ENCODE assay signal across 8 cellular contexts in the genomic region with DNA sequence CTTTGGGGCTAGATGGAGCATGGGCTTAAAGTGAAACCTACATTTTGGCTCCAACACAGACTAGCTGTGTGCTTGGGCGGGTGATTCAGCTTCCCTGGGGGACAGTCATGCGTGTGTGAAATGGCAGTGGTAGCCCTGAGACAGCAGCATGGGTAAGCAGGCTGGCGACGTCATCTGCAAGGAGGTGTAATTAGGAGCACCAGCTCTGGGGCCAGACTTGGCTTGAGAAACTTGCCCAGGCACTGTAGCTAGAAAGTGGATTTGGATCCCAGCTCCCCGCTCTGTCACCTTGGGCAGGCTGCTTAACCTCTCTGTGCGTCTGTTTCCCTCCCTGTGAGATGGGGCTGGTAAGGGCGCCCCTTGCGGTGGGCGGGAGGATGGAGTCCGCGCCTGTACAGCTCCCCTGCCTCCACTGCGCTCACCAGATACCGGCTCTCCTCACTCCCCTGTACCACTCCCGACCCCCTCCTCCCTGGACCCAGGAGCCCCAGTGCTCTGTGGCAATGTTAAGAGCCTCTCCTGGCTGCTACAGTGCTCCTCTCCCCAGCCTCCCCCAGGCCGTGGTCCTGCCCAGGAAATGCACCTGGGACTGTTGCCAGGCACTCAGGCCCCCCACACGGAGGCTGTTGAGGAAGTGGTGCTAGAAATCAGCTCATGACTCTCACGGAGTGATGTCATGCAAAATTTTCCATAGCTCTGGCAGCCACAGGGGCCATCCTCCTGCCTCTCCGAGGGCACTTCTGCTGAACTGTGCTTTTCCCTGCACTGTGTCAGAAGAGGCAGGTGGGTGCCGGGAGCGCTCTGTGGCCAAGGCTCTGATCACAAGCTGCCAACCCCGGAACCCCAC. TPM values are rescaled to one million over a fixed set of nuclear protein-coding genes. Genes with fewer than 3 reads are reported as not detected.
DNase-seq lines count a peak whose midpoint lies in the region; ATAC-seq and TF ChIP-seq lines count a peak whose summit lies in the region.

No MANE protein-coding gene starts in this region.

- no TSS peak for BruUV-seq in OCI-LY7 (replicated peaks; lab: Mats Ljungman, UMichigan)

- H3K27ac Mint-ChIP-seq in activated T-cell treated with anti-CD3 and anti-CD28 coated beads, Interleukin-2, amount 50 U/mL, for 24 hours, result peak overlapping the region; percentile 100

- H4K20me1 ChIP-seq in OCI-LY7 (ENCODE audit: insufficient read depth, low read length), result no peaks in the 10 kb centered on the region

- DNase-seq in CD1c-positive myeloid dendritic cell (ENCODE audit: extremely low spot score) (peak; percentile 94), OCI-LY7 (ENCODE audit: low spot score) (peak; percentile 28), esophagus squamous epithelium (lab: John Stamatoyannopoulos, UW) (peak; percentile 23), non-pigmented ciliary epithelial cell (ENCODE audit: low read depth) (peak; percentile 91), suprapubic skin (ENCODE audit: low spot score in 2 of 2) (peak; percentile 90 to 94)
- DNase-seq in activated T-cell treated with anti-CD3 and anti-CD28 coated beads, Interleukin-2, amount 50 U/mL, for 24 hours, result peak; percentile 91

- peak; percentile 84 for TF ChIP-seq CTCF in OCI-LY7 (conservative IDR thresholded peaks at IDR 0.05; ENCODE audit: low read length)
- peak in 5 of 6 experiments; percentile 16 to 51 (median 39) for TF ChIP-seq CTCF in esophagus squamous epithelium (IDR thresholded peaks at IDR 0.05)
- peak; percentile 14 to 43 for TF ChIP-seq CTCF in suprapubic skin (IDR thresholded peaks at IDR 0.05)

- no peak overlapping the region for H3K4me2 ChIP-seq in OCI-LY7 (ENCODE audit: low read length)

- peak; percentile 86 for ATAC-seq in GM19452 (IDR thresholded peaks at IDR 0.05; ENCODE audit: unreplicated experiment)
- ATAC-seq in HG03558 (IDR thresholded peaks at IDR 0.05; ENCODE audit: extremely low read depth, unreplicated experiment), result peak; percentile 68

- H3K9me3 ChIP-seq in OCI-LY7 (ENCODE audit: low read length), result no peaks in the 10 kb centered on the region
- no peaks in the 10 kb centered on the region for H3K9me3 ChIP-seq in esophagus squamous epithelium
- H3K9me3 ChIP-seq in suprapubic skin, result no peaks in the 10 kb centered on the region

- TF ChIP-seq POLR2A in esophagus squamous epithelium (IDR thresholded peaks at IDR 0.05) (no peak), suprapubic skin (IDR thresholded peaks at IDR 0.05) (no peak)

- peaks cover 42% of the 10 kb centered on the region for H3K4me1 Mint-ChIP-seq in activated T-cell treated with anti-CD3 and anti-CD28 coated beads, Interleukin-2, amount 50 U/mL, for 24 hours (ENCODE audit: low read depth)

- WGBS in esophagus squamous epithelium, 2 donors, result 17 to 31% methylated on average over 8 to 12 of the region's 21 CpGs
- 20% methylated on average over 12 of the region's 21 CpGs for WGBS in suprapubic skin

- H3K9me2 ChIP-seq in OCI-LY7 (ENCODE audit: insufficient read depth, low read length), result no peaks in the 10 kb centered on the region

- POLR2A ChIA-PET in OCI-LY7 (lab: Charles Lee), result interaction anchor here (0.6 kb wide), 1 partner anchor 52 kb away, joined by 7 read pairs; no protein-coding TSS in a partner anchor

- no peaks in the 10 kb centered on the region for H3K27me3 Mint-ChIP-seq in activated T-cell treated with anti-CD3 and anti-CD28 coated beads, Interleukin-2, amount 50 U/mL, for 24 hours

- H3K79me2 ChIP-seq in OCI-LY7 (ENCODE audit: insufficient read depth, low read depth, low read length), result no peaks in the 10 kb centered on the region

- intact Hi-C loops in OCI-LY7 (cut with micrococcal nuclease; ENCODE audit: unreplicated experiment), result no loop called here
- intact Hi-C loops in esophagus squamous epithelium (cut with DNase I), result no loop called here

- no peak overlapping the region for H2AFZ ChIP-seq in OCI-LY7 (ENCODE audit: low read length)

- H3K27ac ChIP-seq in OCI-LY7 (ENCODE audit: low read depth, low read length, poor library complexity, severe bottlenecking) (no peak overlapping the region), esophagus squamous epithelium (peak overlapping the region; percentile 50 to 91 (median 74)), suprapubic skin (peak overlapping the region; percentile 76)

- H3K36me3 ChIP-seq in OCI-LY7 (ENCODE audit: insufficient read depth, low read length) (no peaks in the 10 kb centered on the region), esophagus squamous epithelium (peaks cover 0 to 8% (median 0%) of the 10 kb centered on the region in 3 donors), suprapubic skin (no peaks in the 10 kb centered on the region)

- CTCF ChIA-PET in OCI-LY7 (lab: Charles Lee; ENCODE audit: unreplicated experiment), result interaction anchor here (0.6 to 1.0 kb wide), 2 partner anchors 28 to 320 kb away, joined by 3 read pairs; no protein-coding TSS in a partner anchor

- peak overlapping the region; percentile 77 for H3K4me3 Mint-ChIP-seq in activated T-cell treated with anti-CD3 and anti-CD28 coated beads, Interleukin-2, amount 50 U/mL, for 24 hours

- H3K4me1 ChIP-seq in OCI-LY7 (ENCODE audit: insufficient read depth, low read length, poor library complexity, severe bottlenecking) (no peaks in the 10 kb centered on the region), esophagus squamous epithelium (peaks cover 15 to 48% (median 34%) of the 10 kb centered on the region in 3 donors), suprapubic skin (peaks cover 29% of the 10 kb centered on the region)

- H3K27me3 ChIP-seq in esophagus squamous epithelium, result no peaks in the 10 kb centered on the region
- no peaks in the 10 kb centered on the region for H3K27me3 ChIP-seq in suprapubic skin

- TF ChIP-seq EP300 in suprapubic skin (IDR thresholded peaks at IDR 0.05), result no peak

- no peak overlapping the region for H3K4me3 ChIP-seq in OCI-LY7 (ENCODE audit: low read depth, low read length, poor library complexity, severe bottlenecking)
- peak overlapping the region in 2 of 4 donors; percentile 19 to 39 for H3K4me3 ChIP-seq in esophagus squamous epithelium
- peak overlapping the region; percentile 11 for H3K4me3 ChIP-seq in suprapubic skin

- H3K36me3 Mint-ChIP-seq in activated T-cell treated with anti-CD3 and anti-CD28 coated beads, Interleukin-2, amount 50 U/mL, for 24 hours (ENCODE audit: low read depth), result peaks cover 48% of the 10 kb centered on the region

- H3K9me3 Mint-ChIP-seq in activated T-cell treated with anti-CD3 and anti-CD28 coated beads, Interleukin-2, amount 50 U/mL, for 24 hours, result no peaks in the 10 kb centered on the region

RNA-seq across cellular contexts. Expression of gene SYNJ2, which starts 44.6 kb away (rescaled TPM):
- not detected in 2 replicates for total RNA-seq in OCI-LY7 (2014; rRNA removed; shearing (Covaris generic))
- total RNA-seq in OCI-LY7 (2022), result 0.09 and 0.21 TPM in 2 replicates
- total RNA-seq in esophagus squamous epithelium, result 10 to 100 TPM in 2 of 4 donors, 1 to 10 TPM in 2; 6.6 to 15.6 (median 9.8) TPM
- total RNA-seq in suprapubic skin, result 10 to 100 TPM in 1 of 4 donors, 1 to 10 TPM in 3; 4.3 to 10.7 (median 6.8) TPM

Comparison
In these comparisons a context has a peak if more than half of its experiments do, and no peak if none do; other contexts are left out.
1. DNase-seq: peak in every context shown above with its lines; median percentile 94 in CD1c-positive myeloid dendritic cell; 92 in suprapubic skin; 91 in activated T-cell treated with anti-CD3 and anti-CD28 coated beads, Interleukin-2, amount 50 U/mL, for 24 hours; 91 in non-pigmented ciliary epithelial cell; 28 in OCI-LY7; 23 in esophagus squamous epithelium.
2. CTCF ChIP-seq: peak in every context shown above with its lines; median percentile 84 in OCI-LY7; 39 in esophagus squamous epithelium; 28 in suprapubic skin.
3. RNA of gene SYNJ2, which starts 44.6 kb away (total RNA-seq): 6.6 to 15.6 TPM in esophagus squamous epithelium and 4.3 to 10.7 TPM in suprapubic skin; 0.09 to 0.21 TPM in OCI-LY7; every median in the first group is over 4 times any median in the second.